In genomic region chr6:17233531-17233930, GRCh38 we compare ENCODE assay signal across 16 cellular contexts. TPM values are rescaled to one million over a fixed set of nuclear protein-coding genes. Genes with fewer than 3 reads are reported as not detected.
DNase-seq lines count a peak whose midpoint lies in the region; ATAC-seq and TF ChIP-seq lines count a peak whose summit lies in the region.
"Had no signal": no experiment of that assay in that cellular context is flagged by ENCODE, and none has a peak within 500 bp of the region (broad histone marks: within the 10 kb centered on the region; RNA-seq: fewer than 3 reads in every experiment).

No MANE protein-coding gene starts in this region.

- no peak overlapping the region for H3K27ac Mint-ChIP-seq in HFFc6
- H3K27ac Mint-ChIP-seq: activated CD4-positive, alpha-beta T cell treated with anti-CD3 and anti-CD28 coated beads, Interleukin-2, amount 10 ng/mL, durations not matched to agents 24 days and 14 days had no signal

- no peak for TF ChIP-seq CTCF in HFFc6 (IDR thresholded peaks at IDR 0.05)
- TF ChIP-seq CTCF in foreskin fibroblast (IDR thresholded peaks at IDR 0.05; ENCODE audit: low read depth, low read length), result no peak
- TF ChIP-seq CTCF in heart left ventricle (IDR thresholded peaks at IDR 0.05), result no peak

- WGBS in heart left ventricle, 4 donors, result 74 to 83% (median 80%) methylated on average over 2 of the region's 2 CpGs

- peaks cover 12% of the 10 kb centered on the region for H3K9me3 Mint-ChIP-seq in HFFc6
- no peaks in the 10 kb centered on the region for H3K9me3 Mint-ChIP-seq in activated T-cell treated with anti-CD3 and anti-CD28 coated beads, Interleukin-2, amount 50 U/mL, for 4 hours

- H3K36me3 Mint-ChIP-seq in HFFc6 (ENCODE audit: low read depth), result peaks cover 12% of the 10 kb centered on the region
- H3K36me3 Mint-ChIP-seq in activated T-cell treated with anti-CD3 and anti-CD28 coated beads, Interleukin-2, amount 50 U/mL, for 4 hours (ENCODE audit: insufficient read depth), result no peaks in the 10 kb centered on the region

- no peak overlapping the region for H3K4me3 Mint-ChIP-seq in HFFc6
- no peak overlapping the region for H3K4me3 Mint-ChIP-seq in activated T-cell treated with anti-CD3 and anti-CD28 coated beads, Interleukin-2, amount 50 U/mL, for 4 hours
- H3K4me3 Mint-ChIP-seq: activated CD4-positive, alpha-beta T cell treated with anti-CD3 and anti-CD28 coated beads, Interleukin-2, amount 10 ng/mL, durations not matched to agents 24 days and 14 days had no signal

- H3K27me3 Mint-ChIP-seq in HFFc6 (ENCODE audit: insufficient read depth), result no peaks in the 10 kb centered on the region; the same call in 1 of the 2 replicates
- peaks cover 5% of the 10 kb centered on the region for H3K27me3 Mint-ChIP-seq in activated T-cell treated with anti-CD3 and anti-CD28 coated beads, Interleukin-2, amount 50 U/mL, for 4 hours (ENCODE audit: low read depth)
- H3K27me3 Mint-ChIP-seq: activated CD4-positive, alpha-beta T cell treated with anti-CD3 and anti-CD28 coated beads, Interleukin-2, amount 10 ng/mL, durations not matched to agents 24 days and 14 days had no signal

- intact Hi-C loops in heart left ventricle (cut with DNase I), result no loop called here

- no peak for ATAC-seq in HG03175 (IDR thresholded peaks at IDR 0.05; ENCODE audit: unreplicated experiment)
- no peak for ATAC-seq in heart left ventricle
- no peak for ATAC-seq in activated T-cell treated with anti-CD3 and anti-CD28 coated beads, Interleukin-2, amount 50 U/mL, for 4 hours
- ATAC-seq: left lobe of liver had no signal

- no peak overlapping the region for H3K4me3 ChIP-seq in foreskin fibroblast (ENCODE audit: low read depth in 1 of 2, low read length in 2 of 2)
- H3K4me3 ChIP-seq in heart left ventricle, result no peak overlapping the region
- H3K4me3 ChIP-seq: smooth muscle cell had no signal

- TF ChIP-seq POLR2A in heart left ventricle (IDR thresholded peaks at IDR 0.05), result no peak

- no peaks in the 10 kb centered on the region for H3K36me3 ChIP-seq in heart left ventricle

- no peaks in the 10 kb centered on the region for H3K27me3 ChIP-seq in heart left ventricle

- no peaks in the 10 kb centered on the region for H3K9me3 ChIP-seq in heart left ventricle

- H3K4me1 ChIP-seq in heart left ventricle, result peaks cover 0 to 8% (median 0%) of the 10 kb centered on the region in 12 donors

- peaks cover 20% of the 10 kb centered on the region for H3K4me1 Mint-ChIP-seq in HFFc6 (ENCODE audit: low read depth)
- H3K4me1 Mint-ChIP-seq in activated T-cell treated with anti-CD3 and anti-CD28 coated beads, Interleukin-2, amount 50 U/mL, for 4 hours (ENCODE audit: low read depth), result no peaks in the 10 kb centered on the region
- H3K4me1 Mint-ChIP-seq: activated CD4-positive, alpha-beta T cell treated with anti-CD3 and anti-CD28 coated beads, Interleukin-2, amount 10 ng/mL, durations not matched to agents 24 days and 14 days had no signal

- no peak overlapping the region for H3K27ac ChIP-seq in heart left ventricle

- DNase-seq in Daoy (ENCODE audit: low read depth) (peak; percentile 57), HFFc6 (peak; percentile 25), T1000 (lab: John Stamatoyannopoulos, UW) (peak; percentile 26), foreskin fibroblast (peak; percentile 13 to 29), heart left ventricle (no peak), KG1 (lab: John Stamatoyannopoulos, UW) (no peak)
- no peak for DNase-seq in activated T-cell treated with anti-CD3 and anti-CD28 coated beads, Interleukin-2, amount 50 U/mL, for 4 hours
- DNase-seq: activated CD4-positive, alpha-beta T cell treated with anti-CD3 and anti-CD28 coated beads, Interleukin-2, amount 10 ng/mL, durations not matched to agents 24 days and 14 days; Kasumi-1; NCI-H187; NCI-H774; stimulated activated naive CD4-positive, alpha-beta T cell; T-helper 2 cell had no signal

RNA-seq across cellular contexts. Expression of gene RBM24, which starts 47.6 kb away (rescaled TPM):
- 7.9 and 12.5 TPM in 2 replicates for total RNA-seq in Daoy (2014; rRNA removed; shearing (Covaris generic))
- 10 to 100 TPM; 24.1 to 35.9 (median 33.3) TPM for total RNA-seq in HFFc6 (2021; fragmentation: NEBNext Ultra II Directional; extraction: Animal tissue kit (Norgen Biotek cat#: 25700))
- 100 to 1,000 TPM; 107 to 263 (median 166) TPM for total RNA-seq in heart left ventricle
- polyA plus RNA-seq in heart left ventricle, result 100 to 1,000 TPM; 119 to 127 TPM
- not detected for total RNA-seq in activated T-cell treated with anti-CD3 and anti-CD28 coated beads, Interleukin-2, amount 50 U/mL, for 4 hours
- total RNA-seq: activated CD4-positive, alpha-beta T cell treated with anti-CD3 and anti-CD28 coated beads, Interleukin-2, amount 10 ng/mL, durations not matched to agents 24 days and 14 days had no signal

Comparison
In these comparisons a context has a peak if more than half of its experiments do, and no peak if none do; other contexts are left out.
1. DNase-seq: peak in Daoy (single experiment), HFFc6 (single experiment), T1000 (single experiment) and foreskin fibroblast (2 of 2); none in heart left ventricle (0 of 5), activated T-cell treated with anti-CD3 and anti-CD28 coated beads, Interleukin-2, amount 50 U/mL, for 4 hours (single experiment) and KG1 (single experiment).